In genomic region chr7:47663841-47664240, GRCh38 we compare ENCODE assay signal across 23 cellular contexts.
"Had no signal": no experiment of that assay in that cellular context is flagged by ENCODE, and none has a peak within 500 bp of the region (broad histone marks: within the 10 kb centered on the region; RNA-seq: fewer than 3 reads in every experiment).

No MANE protein-coding gene starts in this region.

- H3K27ac ChIP-seq: colonic mucosa, esophagus squamous epithelium, left ventricle myocardium inferior, lower lobe of right lung, neutrophil, right atrium auricular region, sigmoid colon, skin epidermis, testis, tibial nerve, upper lobe of right lung, vagina had no signal

- H3K9me3 ChIP-seq: colonic mucosa, esophagus squamous epithelium, left ventricle myocardium inferior, lower lobe of right lung, neutrophil, right atrium auricular region, sigmoid colon, testis, tibial nerve, upper lobe of right lung, vagina had no signal

- ATAC-seq: left cardiac atrium; lower lobe of right lung; naive thymus-derived CD4-positive, alpha-beta T cell; stimulated activated naive B cell treated with anti-CD40 and anti-IgM and Interleukin-4, amounts not matched to agents 10 μg/mL and 1 μg/mL and 100 μg/mL, for 72 hours; stimulated activated naive CD8-positive, alpha-beta T cell treated with anti-CD3 and anti-CD28 coated beads, Interleukin-15, amount 100 ng/mL, for 72 hours; upper lobe of right lung had no signal

- DNase-seq: colonic mucosa; effector CD4-positive, alpha-beta T cell; esophagus squamous epithelium; foreskin fibroblast; kidney; left cardiac atrium; left ventricle myocardium inferior; lower lobe of right lung; mesendoderm; naive thymus-derived CD4-positive, alpha-beta T cell; posterior cingulate gyrus; sigmoid colon; stimulated activated CD4-positive, alpha-beta T cell treated with anti-CD3 and anti-CD28 coated beads, Interleukin-2, amount 100 ng/mL, for 24 hours; stimulated activated CD4-positive, alpha-beta T cell treated with anti-CD3 and anti-CD28 coated beads, Interleukin-4, amount 100 ng/mL, for 4 hours; stimulated activated naive B cell treated with anti-CD40 and anti-IgM and Interleukin-4, amounts not matched to agents 10 μg/mL and 1 μg/mL and 100 μg/mL, for 72 hours; stimulated activated naive CD8-positive, alpha-beta T cell treated with anti-CD3 and anti-CD28 coated beads, Interleukin-15, amount 100 ng/mL, for 72 hours; testis; upper lobe of right lung had no signal

- H3K4me3 ChIP-seq: colonic mucosa, esophagus squamous epithelium, left ventricle myocardium inferior, lower lobe of right lung, right atrium auricular region, sigmoid colon, skin epidermis, testis, tibial nerve, upper lobe of right lung, vagina had no signal

- H3K36me3 ChIP-seq: colonic mucosa, esophagus squamous epithelium, left ventricle myocardium inferior, lower lobe of right lung, neutrophil, right atrium auricular region, sigmoid colon, tibial nerve, upper lobe of right lung, vagina had no signal

- H3K27me3 ChIP-seq: colonic mucosa, esophagus squamous epithelium, neutrophil, right atrium auricular region, sigmoid colon, testis, tibial nerve, upper lobe of right lung, vagina had no signal

- H3K4me1 ChIP-seq: colonic mucosa, esophagus squamous epithelium, left ventricle myocardium inferior, right atrium auricular region, sigmoid colon, testis, tibial nerve, upper lobe of right lung, vagina had no signal
